ENCODE assay signal across 8 cellular contexts in genomic region chr18:23619388-23619873, GRCh38.
DNase-seq lines count a peak whose midpoint lies in the region; ATAC-seq lines count a peak whose summit lies in the region.

No MANE protein-coding gene starts in this region.

- no peak overlapping the region for H3K27ac Mint-ChIP-seq in stimulated activated effector memory CD8-positive, alpha-beta T cell treated with anti-CD3 and anti-CD28 coated beads, Interleukin-12 subunit alpha, Interleukin-12 subunit beta, amount 100 ng/mL, for 72 hours

- DNase-seq in ELR (ENCODE audit: low read depth) (peak; percentile 50), adipocyte (ENCODE audit: low read depth) (peak; percentile 36), iris pigment epithelial cell (ENCODE audit: low read depth) (peak; percentile 45), foreskin melanocyte (no peak), 8988T (no peak)
- DNase-seq in stimulated activated effector memory CD8-positive, alpha-beta T cell treated with anti-CD3 and anti-CD28 coated beads, Interleukin-12 subunit alpha, Interleukin-12 subunit beta, amount 100 ng/mL, for 72 hours (ENCODE audit: low spot score in 2 of 2): no peak

- peak overlapping the region; percentile 59 for H3K4me3 Mint-ChIP-seq in stimulated activated effector memory CD8-positive, alpha-beta T cell treated with anti-CD3 and anti-CD28 coated beads, Interleukin-12 subunit alpha, Interleukin-12 subunit beta, amount 100 ng/mL, for 72 hours

- H3K36me3 Mint-ChIP-seq in stimulated activated effector memory CD8-positive, alpha-beta T cell treated with anti-CD3 and anti-CD28 coated beads, Interleukin-12 subunit alpha, Interleukin-12 subunit beta, amount 100 ng/mL, for 72 hours: no peaks in the 10 kb centered on the region

- H3K27me3 ChIP-seq in adipocyte (replicated peaks; ENCODE audit: control insufficient read depth, insufficient read depth, low read length): no peaks in the 10 kb centered on the region

- peaks cover 18% of the 10 kb centered on the region for H3K4me1 Mint-ChIP-seq in stimulated activated effector memory CD8-positive, alpha-beta T cell treated with anti-CD3 and anti-CD28 coated beads, Interleukin-12 subunit alpha, Interleukin-12 subunit beta, amount 100 ng/mL, for 72 hours

- H3K36me3 ChIP-seq in adipocyte (ENCODE audit: control insufficient read depth, insufficient read depth, low read length, severe bottlenecking): no peaks in the 10 kb centered on the region

- H3K4me1 ChIP-seq in adipocyte (ENCODE audit: control insufficient read depth, insufficient read depth, low read length): peaks cover 11% of the 10 kb centered on the region

- peak overlapping the region; percentile 70 for H3K9ac ChIP-seq in adipocyte (ENCODE audit: low read length)

- H3K9me3 ChIP-seq in adipocyte (ENCODE audit: control insufficient read depth, low read length): no peaks in the 10 kb centered on the region

- peak overlapping the region; percentile 79 for H3K4me3 ChIP-seq in adipocyte (ENCODE audit: low read length)

- ATAC-seq in HG02588 (IDR thresholded peaks at IDR 0.05; ENCODE audit: unreplicated experiment) (peak; percentile 8), HG03280 (IDR thresholded peaks at IDR 0.05; ENCODE audit: unreplicated experiment) (no peak)
- ATAC-seq in stimulated activated effector memory CD8-positive, alpha-beta T cell treated with anti-CD3 and anti-CD28 coated beads, Interleukin-12 subunit alpha, Interleukin-12 subunit beta, amount 100 ng/mL, for 72 hours: peak; percentile 53

- H3K9me3 Mint-ChIP-seq in stimulated activated effector memory CD8-positive, alpha-beta T cell treated with anti-CD3 and anti-CD28 coated beads, Interleukin-12 subunit alpha, Interleukin-12 subunit beta, amount 100 ng/mL, for 72 hours: no peaks in the 10 kb centered on the region

Comparison
In these comparisons a context has a peak if more than half of its experiments do, and no peak if none do; other contexts are left out.
1. DNase-seq: peak in ELR (single experiment), adipocyte (single experiment) and iris pigment epithelial cell (single experiment); none in stimulated activated effector memory CD8-positive, alpha-beta T cell treated with anti-CD3 and anti-CD28 coated beads, Interleukin-12 subunit alpha, Interleukin-12 subunit beta, amount 100 ng/mL, for 72 hours (0 of 2), foreskin melanocyte (single experiment) and 8988T (single experiment).